ENCODE assay signal across 10 cellular contexts in genomic region chr1:234613992-234614584, GRCh38. TPM values are rescaled to one million over a fixed set of nuclear protein-coding genes. Genes with fewer than 3 reads are reported as not detected.
A peak's percentile ranks its signal among the peaks of the same experiment; 100 is the strongest.
DNase-seq lines count a peak whose midpoint lies in the region; ATAC-seq and TF ChIP-seq lines count a peak whose summit lies in the region.
"Had no signal": no experiment of that assay in that cellular context is flagged by ENCODE, and none has a peak within 500 bp of the region (broad histone marks: within the 10 kb centered on the region; RNA-seq: fewer than 3 reads in every experiment).

No MANE protein-coding gene starts in this region.

- CTCF ChIA-PET in naive thymus-derived CD4-positive, alpha-beta T cell (lab: Charles Lee), result interaction anchor here (3.7 to 4.9 kb wide), 3 partner anchors 14 to 469 kb away, joined by 19 to 35 read pairs (median 23); no protein-coding TSS in a partner anchor

- H3K27ac ChIP-seq in naive thymus-derived CD4-positive, alpha-beta T cell (ENCODE audit: low read depth, low read length), result peak overlapping the region; percentile 97

- H3K27me3 ChIP-seq in Loucy (ENCODE audit: insufficient read depth, low read length, poor library complexity, severe bottlenecking), result no peaks in the 10 kb centered on the region
- no peaks in the 10 kb centered on the region for H3K27me3 ChIP-seq in naive thymus-derived CD4-positive, alpha-beta T cell (ENCODE audit: control insufficient read depth in 2 of 2, insufficient read depth in 2 of 2, low read length in 2 of 2)

- peaks cover 0 to 4% (median 0%) of the 10 kb centered on the region in 5 donors for H3K36me3 Mint-ChIP-seq in naive thymus-derived CD4-positive, alpha-beta T cell

- peak overlapping the region; percentile 97 for H3K4me2 ChIP-seq in Loucy (ENCODE audit: low read depth, low read length, poor library complexity, severe bottlenecking)

- POLR2A ChIA-PET in naive thymus-derived CD4-positive, alpha-beta T cell (lab: Charles Lee), result interaction anchor here (0.6 to 7.0 kb wide), 12 partner anchors 9 to 404 kb away, joined by 3 to 260 read pairs (median 5); no protein-coding TSS in a partner anchor

- H2AFZ ChIP-seq in Loucy (ENCODE audit: low read length), result no peak overlapping the region

- no peak for TF ChIP-seq CTCF in AG10803 (conservative IDR thresholded peaks at IDR 0.05; ENCODE audit: low read length)
- no peak for TF ChIP-seq CTCF in Loucy (conservative IDR thresholded peaks at IDR 0.05; ENCODE audit: low read length)

- H3K9me3 ChIP-seq in Loucy (ENCODE audit: insufficient read depth, low read depth, low read length), result no peaks in the 10 kb centered on the region
- H3K9me3 ChIP-seq in naive thymus-derived CD4-positive, alpha-beta T cell (ENCODE audit: control insufficient read depth in 2 of 3, low read length in 3 of 3), result no peaks in the 10 kb centered on the region

- H3K4me3 Mint-ChIP-seq in naive thymus-derived CD4-positive, alpha-beta T cell, result peak overlapping the region in 9 of 10 donors; percentile 7 to 89 (median 36)

- H3F3A ChIP-seq in Loucy (ENCODE audit: low read depth), result peaks cover 12% of the 10 kb centered on the region

- peaks cover 0 to 3% (median 0%) of the 10 kb centered on the region in 5 donors for H3K27me3 Mint-ChIP-seq in naive thymus-derived CD4-positive, alpha-beta T cell

- H3K27ac Mint-ChIP-seq in naive thymus-derived CD4-positive, alpha-beta T cell, result peak overlapping the region; percentile 48 to 100 (median 100)

- no peaks in the 10 kb centered on the region for H3K36me3 ChIP-seq in Loucy (ENCODE audit: insufficient read depth, low read length)
- H3K36me3 ChIP-seq in naive thymus-derived CD4-positive, alpha-beta T cell (ENCODE audit: control insufficient read depth in 2 of 3, insufficient read depth in 3 of 3, low read length in 3 of 3), result no peaks in the 10 kb centered on the region

- no peak for ATAC-seq in naive thymus-derived CD4-positive, alpha-beta T cell

- peak overlapping the region; percentile 98 for H3K9ac ChIP-seq in Loucy (ENCODE audit: low read depth, low read length, poor library complexity, severe bottlenecking)

- no peaks in the 10 kb centered on the region for H3K9me2 ChIP-seq in Loucy (replicated peaks; ENCODE audit: low read depth, low read length)

- H4K20me1 ChIP-seq in Loucy (ENCODE audit: insufficient read depth, low read length, poor library complexity, severe bottlenecking), result no peaks in the 10 kb centered on the region

- peaks cover 13% of the 10 kb centered on the region for H3K79me2 ChIP-seq in Loucy (ENCODE audit: insufficient read depth, low read length)

- H3K4me1 Mint-ChIP-seq in naive thymus-derived CD4-positive, alpha-beta T cell, result peaks cover 26 to 54% (median 43%) of the 10 kb centered on the region in 7 donors

- DNase-seq in AG10803 (ENCODE audit: low read depth), result peak; percentile 68
- peak; percentile 75 for DNase-seq in cerebellar cortex (ENCODE audit: low spot score)
- DNase-seq in naive thymus-derived CD4-positive, alpha-beta T cell, result no peak
- no peak for DNase-seq in NCI-H345 treated with DMSO at 0.1 percent for 48 hours (lab: John Stamatoyannopoulos, UW; ENCODE audit: unreplicated experiment)
- DNase-seq in mesenteric fat pad (ENCODE audit: low spot score), result no peak
- no peak for DNase-seq in kidney tubule cell (ENCODE audit: low spot score)
- DNase-seq in activated naive CD4-positive, alpha-beta T cell (lab: John Stamatoyannopoulos, UW), result no peak
- DNase-seq: islet precursor cell, NCI-H2171 had no signal

- peaks cover 57% of the 10 kb centered on the region for H3K4me1 ChIP-seq in Loucy (ENCODE audit: insufficient read depth, low read length, poor library complexity, severe bottlenecking)
- H3K4me1 ChIP-seq in naive thymus-derived CD4-positive, alpha-beta T cell (ENCODE audit: control insufficient read depth in 2 of 2, insufficient read depth in 2 of 2, low read length in 2 of 2), result peaks cover 26 to 28% of the 10 kb centered on the region in 2 donors

- peaks cover 0 to 8% (median 0%) of the 10 kb centered on the region in 11 donors for H3K9me3 Mint-ChIP-seq in naive thymus-derived CD4-positive, alpha-beta T cell

- intact Hi-C loops in naive thymus-derived CD4-positive, alpha-beta T cell (cut with micrococcal nuclease), result loop anchor here (5.0 kb wide), 3 partner anchors 43 to 1253 kb away; partner anchors contain the start of genes B3GALNT2 (in 1 of the 2) and LYST (in 1 of the 2)

- H3K4me3 ChIP-seq in AG10803 (ENCODE audit: low read length), result no peak overlapping the region
- H3K4me3 ChIP-seq in Loucy (ENCODE audit: low read length, poor library complexity, severe bottlenecking), result no peak overlapping the region
- no peak overlapping the region for H3K4me3 ChIP-seq in naive thymus-derived CD4-positive, alpha-beta T cell (ENCODE audit: low read length)

RNA-seq across cellular contexts. Expression of gene IRF2BP2, which starts 4.1 kb away (rescaled TPM):
- 100 to 1,000 TPM; 150 to 413 (median 173) TPM for total RNA-seq in naive thymus-derived CD4-positive, alpha-beta T cell
- 10 to 100 TPM; 28.7 to 35.6 TPM for polyA plus RNA-seq in naive thymus-derived CD4-positive, alpha-beta T cell
- 108 TPM for total RNA-seq in mesenteric fat pad

Comparison
In these comparisons a context has a peak if more than half of its experiments do, and no peak if none do; other contexts are left out.
1. DNase-seq: peak in AG10803 (single experiment) and cerebellar cortex (single experiment); none in naive thymus-derived CD4-positive, alpha-beta T cell (0 of 9), NCI-H345 treated with DMSO at 0.1 percent for 48 hours (single experiment), mesenteric fat pad (single experiment), kidney tubule cell (single experiment) and activated naive CD4-positive, alpha-beta T cell (0 of 4).